In the genomic region with DNA sequence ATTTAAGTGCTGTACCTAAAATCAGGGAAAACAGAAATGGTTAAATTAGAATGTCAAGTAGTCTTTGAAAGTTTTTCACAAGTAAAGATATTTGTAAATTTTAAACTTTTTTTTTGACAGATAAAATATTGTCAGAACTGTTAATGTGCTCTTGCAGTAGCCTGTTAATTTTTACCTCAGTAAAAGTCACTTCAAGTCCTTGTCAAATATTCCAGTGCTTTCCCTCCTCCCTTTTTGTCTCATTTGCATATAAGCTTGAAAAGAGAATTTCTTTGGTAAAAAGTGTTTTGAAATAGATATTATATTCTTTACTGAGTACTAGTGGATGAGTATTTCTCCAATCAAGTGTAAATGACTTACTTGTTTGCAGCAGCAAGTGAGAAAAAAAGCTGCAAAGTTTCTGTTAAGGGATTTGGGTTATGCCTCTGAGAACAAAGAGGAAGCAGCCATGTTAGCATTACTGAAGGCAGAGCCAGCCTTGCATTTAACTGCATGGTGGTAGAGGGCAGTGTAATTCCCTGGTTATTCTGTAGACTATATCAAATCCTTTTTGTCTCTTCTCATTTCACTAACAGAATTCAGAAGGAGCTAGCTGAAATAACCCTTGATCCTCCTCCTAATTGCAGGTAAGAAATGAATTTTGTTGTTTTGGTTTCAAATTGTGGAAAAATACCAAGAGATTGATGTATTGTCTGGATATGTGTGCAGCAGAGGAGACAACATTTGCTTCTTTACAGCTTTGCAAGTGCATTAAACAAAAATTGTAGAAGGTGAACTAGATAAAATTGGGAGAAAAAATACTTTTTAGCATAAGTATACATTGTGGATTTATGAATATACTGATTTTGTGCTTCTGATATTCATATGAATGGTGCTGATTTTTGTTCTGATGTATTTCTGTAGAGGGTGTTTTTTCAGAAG, we compare ENCODE assay signal across 8 cellular contexts. TPM values are rescaled to one million over a fixed set of nuclear protein-coding genes. Genes with fewer than 3 reads are reported as not detected.
DNase-seq lines count a peak whose midpoint lies in the region; ATAC-seq and TF ChIP-seq lines count a peak whose summit lies in the region.

No MANE protein-coding gene starts in this region.

- intact Hi-C loops in ovary (cut with DNase I): no loop called here

- H3K36me3 Mint-ChIP-seq in nephron (ENCODE audit: low read depth): peaks cover 13% of the 10 kb centered on the region

- no peaks in the 10 kb centered on the region for H3K36me3 ChIP-seq in ovary

- no peak overlapping the region for H3K27ac ChIP-seq in ovary

- H3K4me1 ChIP-seq in ovary (ENCODE audit: insufficient read depth): no peaks in the 10 kb centered on the region

- no peaks in the 10 kb centered on the region for H3K9me3 ChIP-seq in ovary

- H3K27me3 Mint-ChIP-seq in nephron (ENCODE audit: low read depth): no peaks in the 10 kb centered on the region

- H3K4me3 ChIP-seq in epithelial cell of esophagus (ENCODE audit: low read length): no peak overlapping the region
- H3K4me3 ChIP-seq in ovary: no peak overlapping the region

- 0 out of 2 replicates have a peak, but pooled peaks have one; percentile 31 for TF ChIP-seq CTCF in GM12874 (IDR thresholded peaks at IDR 0.05; ENCODE audit: insufficient read depth, low read depth, low read length)
- peak; percentile 52 for TF ChIP-seq CTCF in epithelial cell of esophagus (IDR thresholded peaks at IDR 0.05; ENCODE audit: insufficient read depth, low read depth, low read length, missing control alignments)
- peak; percentile 37 to 46 (median 42) for TF ChIP-seq CTCF in nephron (IDR thresholded peaks at IDR 0.05; ENCODE audit: unreplicated experiment in 3 of 3)
- no peak for TF ChIP-seq CTCF in ovary (IDR thresholded peaks at IDR 0.05)

- DNase-seq in Ammon's horn (ENCODE audit: low spot score): peak; percentile 90
- peak; percentile 78 for DNase-seq in NAMALWA (ENCODE audit: low spot score)
- peak; percentile 29 for DNase-seq in SKM-1 (lab: John Stamatoyannopoulos, UW; ENCODE audit: unreplicated experiment)
- peak; percentile 57 for DNase-seq in epithelial cell of esophagus (ENCODE audit: low read depth)
- DNase-seq in ovary: no peak

- H3K27me3 ChIP-seq in ovary: no peaks in the 10 kb centered on the region

- ATAC-seq in HG02678 (IDR thresholded peaks at IDR 0.05; ENCODE audit: unreplicated experiment): peak; percentile 42

- TF ChIP-seq EP300 in ovary (IDR thresholded peaks at IDR 0.05): no peak

- peak overlapping the region; percentile 92 to 99 (median 97) for H3K27ac Mint-ChIP-seq in nephron

- H3K4me1 Mint-ChIP-seq in nephron: peaks cover 59% of the 10 kb centered on the region

- no peak for TF ChIP-seq POLR2A in ovary (IDR thresholded peaks at IDR 0.05)

- peak overlapping the region; percentile 93 to 100 (median 98) for H3K4me3 Mint-ChIP-seq in nephron

- H3K9me3 Mint-ChIP-seq in nephron: no peaks in the 10 kb centered on the region

RNA-seq across cellular contexts. Expression of a gene that starts 3.3 kb away (rescaled TPM):
- total RNA-seq in ovary: 10 to 100 TPM; 43.0 to 58.6 (median 49.8) TPM
- 10 to 100 TPM; 46.5 to 96.3 TPM for polyA plus RNA-seq in ovary

Comparison
In these comparisons a context has a peak if more than half of its experiments do, and no peak if none do; other contexts are left out.
1. DNase-seq: peak in Ammon's horn (single experiment), NAMALWA (single experiment), SKM-1 (single experiment) and epithelial cell of esophagus (single experiment); none in ovary (0 of 5).
2. CTCF ChIP-seq: peak in GM12874 (single experiment), epithelial cell of esophagus (single experiment) and nephron (3 of 3); none in ovary (0 of 3).